ENCODE assay signal across 19 cellular contexts in genomic region chr14:81716953-81717352, GRCh38.
DNase-seq lines count a peak whose midpoint lies in the region; ATAC-seq and TF ChIP-seq lines count a peak whose summit lies in the region.
"Had no signal": no experiment of that assay in that cellular context is flagged by ENCODE, and none has a peak within 500 bp of the region (broad histone marks: within the 10 kb centered on the region; RNA-seq: fewer than 3 reads in every experiment).

No MANE protein-coding gene starts in this region.

- no peak overlapping the region for H3K4me3 Mint-ChIP-seq in nephron progenitor cell
- H3K4me3 Mint-ChIP-seq in stimulated activated memory B cell treated with anti-CD40 and anti-IgM and Interleukin-4, amounts not matched to agents 10 μg/mL and 1 μg/mL and 100 μg/mL, for 72 hours, result no peak overlapping the region
- H3K4me3 Mint-ChIP-seq: CD14-positive monocyte; CD4-positive, alpha-beta memory T cell; CD4-positive, CD25-positive, alpha-beta regulatory T cell; CD8-positive, alpha-beta memory T cell had no signal

- DNase-seq in NCI-H2227 (lab: John Stamatoyannopoulos, UW; ENCODE audit: unreplicated experiment) (peak; percentile 30), NCI-H2227 treated with DMSO at 0.1 percent for 48 hours (lab: John Stamatoyannopoulos, UW) (peak; percentile 51), NCI-H526 treated with DMSO at 0.1 percent for 48 hours (lab: John Stamatoyannopoulos, UW) (peak; percentile 35), nephron progenitor cell (no peak), LoVo (ENCODE audit: low spot score) (no peak), DMS 273 (lab: John Stamatoyannopoulos, UW; ENCODE audit: unreplicated experiment) (no peak), GM19238 (ENCODE audit: insufficient read length, low spot score) (no peak)
- DNase-seq: 8988T; ACHN; BE2C; C1 segment of cervical spinal cord; CD4-positive, alpha-beta memory T cell; CD4-positive, CD25-positive, alpha-beta regulatory T cell; CD8-positive, alpha-beta memory T cell; COR-L47; DMS79 treated with DMSO at 0.1 percent for 48 hours; GF-D8 had no signal

- ATAC-seq in stimulated activated memory B cell treated with anti-CD40 and anti-IgM and Interleukin-4, amounts not matched to agents 10 μg/mL and 1 μg/mL and 100 μg/mL, for 72 hours, result no peak

- peak overlapping the region; percentile 22 for H3K27ac Mint-ChIP-seq in nephron progenitor cell
- no peak overlapping the region for H3K27ac Mint-ChIP-seq in stimulated activated memory B cell treated with anti-CD40 and anti-IgM and Interleukin-4, amounts not matched to agents 10 μg/mL and 1 μg/mL and 100 μg/mL, for 72 hours
- H3K27ac Mint-ChIP-seq: CD14-positive monocyte; CD4-positive, alpha-beta memory T cell; CD4-positive, CD25-positive, alpha-beta regulatory T cell; CD8-positive, alpha-beta memory T cell had no signal

- no peak for TF ChIP-seq CTCF in nephron progenitor cell (IDR thresholded peaks at IDR 0.05)

- H3K4me1 Mint-ChIP-seq in nephron progenitor cell, result peaks cover 56% of the 10 kb centered on the region
- no peaks in the 10 kb centered on the region for H3K4me1 Mint-ChIP-seq in stimulated activated memory B cell treated with anti-CD40 and anti-IgM and Interleukin-4, amounts not matched to agents 10 μg/mL and 1 μg/mL and 100 μg/mL, for 72 hours
- H3K4me1 Mint-ChIP-seq: CD14-positive monocyte; CD4-positive, alpha-beta memory T cell; CD4-positive, CD25-positive, alpha-beta regulatory T cell; CD8-positive, alpha-beta memory T cell had no signal

- H3K27me3 Mint-ChIP-seq in nephron progenitor cell (ENCODE audit: low read depth, poor library complexity), result no peaks in the 10 kb centered on the region
- H3K27me3 Mint-ChIP-seq in stimulated activated memory B cell treated with anti-CD40 and anti-IgM and Interleukin-4, amounts not matched to agents 10 μg/mL and 1 μg/mL and 100 μg/mL, for 72 hours, result no peaks in the 10 kb centered on the region
- H3K27me3 Mint-ChIP-seq: CD4-positive, alpha-beta memory T cell; CD8-positive, alpha-beta memory T cell had no signal

- peaks cover 13% of the 10 kb centered on the region for H3K9me3 Mint-ChIP-seq in nephron progenitor cell
- peaks cover 3% of the 10 kb centered on the region for H3K9me3 Mint-ChIP-seq in stimulated activated memory B cell treated with anti-CD40 and anti-IgM and Interleukin-4, amounts not matched to agents 10 μg/mL and 1 μg/mL and 100 μg/mL, for 72 hours

- H3K36me3 Mint-ChIP-seq in nephron progenitor cell (ENCODE audit: low read depth), result peaks cover 4% of the 10 kb centered on the region
- H3K36me3 Mint-ChIP-seq in stimulated activated memory B cell treated with anti-CD40 and anti-IgM and Interleukin-4, amounts not matched to agents 10 μg/mL and 1 μg/mL and 100 μg/mL, for 72 hours, result no peaks in the 10 kb centered on the region
- H3K36me3 Mint-ChIP-seq: CD14-positive monocyte; CD4-positive, alpha-beta memory T cell; CD4-positive, CD25-positive, alpha-beta regulatory T cell had no signal

Comparison
In these comparisons a context has a peak if more than half of its experiments do, and no peak if none do; other contexts are left out.
1. DNase-seq: peak in NCI-H2227 (single experiment), NCI-H2227 treated with DMSO at 0.1 percent for 48 hours (single experiment) and NCI-H526 treated with DMSO at 0.1 percent for 48 hours (single experiment); none in nephron progenitor cell (single experiment), LoVo (single experiment), DMS 273 (single experiment) and GM19238 (single experiment).